26 cellular contexts compared by ENCODE assay signal in genomic region chr7:102221961-102222360, GRCh38.
DNase-seq lines count a peak whose midpoint lies in the region; ATAC-seq, FAIRE-seq and TF ChIP-seq lines count a peak whose summit lies in the region.
"Had no signal": no experiment of that assay in that cellular context is flagged by ENCODE, and none has a peak within 500 bp of the region (broad histone marks: within the 10 kb centered on the region; RNA-seq: fewer than 3 reads in every experiment).

No MANE protein-coding gene starts in this region.

- no peak overlapping the region for H3K4me3 Mint-ChIP-seq in chondrocyte (ENCODE audit: unreplicated experiment)
- no peak overlapping the region for H3K4me3 Mint-ChIP-seq in nephron
- no peak overlapping the region for H3K4me3 Mint-ChIP-seq in activated T-cell treated with anti-CD3 and anti-CD28 coated beads, Interleukin-2, amount 50 U/mL, for 4 hours

- CTCF ChIA-PET in HepG2 (lab: Yijun Ruan, JAX; ENCODE audit: low intra/inter-chr PET ratio, low total read pairs), result no interaction called here

- H2AFZ ChIP-seq in HepG2 (ENCODE audit: low read length), result no peak overlapping the region
- H2AFZ ChIP-seq: GM23248 had no signal

- H3K9ac ChIP-seq in HepG2 (ENCODE audit: insufficient read depth, low read depth, low read length), result no peak overlapping the region
- H3K9ac ChIP-seq: GM23248 had no signal

- WGBS in HepG2 (ENCODE audit: low lambda C conversion rate), result 97% methylated on average over 9 of the region's 9 CpGs
- 89% methylated on average over 6 of the region's 9 CpGs for WGBS in right lobe of liver (ENCODE audit: insufficient coverage, low coverage, low lambda C conversion rate, missing lambda C conversion rate)

- TF ChIP-seq EP300 in HepG2 (IDR thresholded peaks at IDR 0.05; ENCODE audit: low read depth in 2 of 2, low read length in 2 of 2), result no peak
- TF ChIP-seq EP300 in HepG2 (CRISPR knock-in tag; IDR thresholded peaks at IDR 0.05; ENCODE audit: borderline replicate concordance), result no peak

- H3K27me3 Mint-ChIP-seq in chondrocyte (ENCODE audit: low read depth) (no peaks in the 10 kb centered on the region), nephron (ENCODE audit: low read depth) (peaks cover 3% of the 10 kb centered on the region)
- no peaks in the 10 kb centered on the region for H3K27me3 Mint-ChIP-seq in activated T-cell treated with anti-CD3 and anti-CD28 coated beads, Interleukin-2, amount 50 U/mL, for 4 hours (ENCODE audit: low read depth)

- H4K20me1 ChIP-seq in HepG2 (ENCODE audit: insufficient read depth, low read length), result no peaks in the 10 kb centered on the region

- no peak overlapping the region for H3K27ac ChIP-seq in HepG2 (ENCODE audit: extremely low read length, insufficient read depth, low read length)
- no peak overlapping the region for H3K27ac ChIP-seq in right lobe of liver
- H3K27ac ChIP-seq: GM23248 had no signal

- peaks cover 4% of the 10 kb centered on the region for H3K36me3 Mint-ChIP-seq in chondrocyte (ENCODE audit: low read depth)
- H3K36me3 Mint-ChIP-seq in nephron (ENCODE audit: low read depth), result peaks cover 16% of the 10 kb centered on the region
- peaks cover 6% of the 10 kb centered on the region for H3K36me3 Mint-ChIP-seq in activated T-cell treated with anti-CD3 and anti-CD28 coated beads, Interleukin-2, amount 50 U/mL, for 4 hours (ENCODE audit: insufficient read depth)

- TF ChIP-seq CTCF in HepG2 (CRISPR knock-in tag; IDR thresholded peaks at IDR 0.05), result no peak
- no peak for TF ChIP-seq CTCF in right lobe of liver (IDR thresholded peaks at IDR 0.05)
- TF ChIP-seq CTCF in chondrocyte (IDR thresholded peaks at IDR 0.05), result no peak
- no peak for TF ChIP-seq CTCF in nephron (IDR thresholded peaks at IDR 0.05; ENCODE audit: unreplicated experiment in 3 of 3)

- FAIRE-seq in HepG2 (lab: Jason Lieb, UNC), result no peak
- FAIRE-seq: GM19239 had no signal

- H3K9me3 Mint-ChIP-seq in chondrocyte (ENCODE audit: low read depth) (no peaks in the 10 kb centered on the region), nephron (no peaks in the 10 kb centered on the region)
- H3K9me3 Mint-ChIP-seq in activated T-cell treated with anti-CD3 and anti-CD28 coated beads, Interleukin-2, amount 50 U/mL, for 4 hours, result no peaks in the 10 kb centered on the region
- H3K9me3 Mint-ChIP-seq: HFFc6 had no signal

- H3K27me3 ChIP-seq in HepG2 (ENCODE audit: control insufficient read depth in 1 of 2, insufficient read depth in 2 of 2, low read length in 2 of 2) (no peaks in the 10 kb centered on the region), right lobe of liver (no peaks in the 10 kb centered on the region)
- H3K27me3 ChIP-seq: SJSA1 had no signal

- H3K36me3 ChIP-seq in HepG2 (replicated peaks in 1 of 2; ENCODE audit: control insufficient read depth in 1 of 2, insufficient read depth in 2 of 2, low read length in 2 of 2), result peaks cover 4 to 10% of the 10 kb centered on the region in 2 experiments; a peak in 3 of 5 replicates
- no peaks in the 10 kb centered on the region for H3K36me3 ChIP-seq in right lobe of liver

- no peak for DNase-seq in HepG2 (ENCODE audit: low spot score)
- no peak for DNase-seq in right lobe of liver
- DNase-seq in chondrocyte (ENCODE audit: low spot score), result no peak
- no peak for DNase-seq in activated T-cell treated with anti-CD3 and anti-CD28 coated beads, Interleukin-2, amount 50 U/mL, for 4 hours
- no peak for DNase-seq in NCI-H345 (lab: John Stamatoyannopoulos, UW)
- DNase-seq in NCI-H1417 treated with DMSO at 0.1 percent for 48 hours (lab: John Stamatoyannopoulos, UW), result no peak
- DNase-seq: 8988T; ACHN; Calu3; DND-41; GM23248; H7; HFFc6; Kasumi-1; NCI-H1105 treated with DMSO at 0.1 percent for 48 hours; NCI-H2029; NCI-H446 treated with DMSO at 0.1 percent for 48 hours; NCI-H526; NCI-H82; NK-92 treated with Interleukin-12 subunit alpha and Interleukin-12 subunit beta, amount 100 ng/mL, for 24 hours; PC-3; Right ventricle myocardium superior had no signal

- H3K4me1 ChIP-seq in HepG2 (ENCODE audit: insufficient read depth, low read length) (no peaks in the 10 kb centered on the region), right lobe of liver (no peaks in the 10 kb centered on the region)

- H3K79me2 ChIP-seq in HepG2 (ENCODE audit: insufficient read depth, low read length), result no peaks in the 10 kb centered on the region

- no peak overlapping the region for H3K4me2 ChIP-seq in HepG2 (ENCODE audit: low read depth, low read length)

- TF ChIP-seq RAD21 in HepG2 (CRISPR knock-in tag; IDR thresholded peaks at IDR 0.05), result no peak

- H3K27ac Mint-ChIP-seq in chondrocyte (ENCODE audit: unreplicated experiment) (peak overlapping the region; percentile 80), nephron (peak overlapping the region in 2 of 3 experiments; percentile 85 to 86)

- ATAC-seq in HepG2 (no peak), right lobe of liver (no peak), GM21576 (IDR thresholded peaks at IDR 0.05; ENCODE audit: unreplicated experiment) (no peak)
- ATAC-seq in activated T-cell treated with anti-CD3 and anti-CD28 coated beads, Interleukin-2, amount 50 U/mL, for 4 hours, result no peak
- ATAC-seq: PC-3 had no signal

- in situ Hi-C loops in HepG2 (cut with HindIII; ENCODE audit: extremely low pct_ligation_motif_present, low pct_unique_long_range_greater_than_20kb), result no loop called here

- no peak overlapping the region for H3K4me3 ChIP-seq in HepG2 (replicated peaks in 1 of 3; ENCODE audit: insufficient read depth in 1 of 3, low read depth in 2 of 3, low read length in 3 of 3)
- H3K4me3 ChIP-seq in right lobe of liver, result no peak overlapping the region
- H3K4me3 ChIP-seq: GM23248, SJSA1 had no signal

- intact Hi-C loops in HepG2 (cut with micrococcal nuclease; ENCODE audit: unreplicated experiment) (no loop called here), right lobe of liver (cut with DNase I) (no loop called here)

- no TSS peak for BruUV-seq in HepG2 (replicated peaks; lab: Mats Ljungman, UMichigan)

- TF ChIP-seq POLR2A in HepG2 (IDR thresholded peaks at IDR 0.05; ENCODE audit: insufficient read depth in 1 of 2, low read depth in 2 of 2, low read length in 2 of 2) (no peak), right lobe of liver (IDR thresholded peaks at IDR 0.05) (no peak)

- H3K9me3 ChIP-seq in HepG2 (ENCODE audit: low read length) (no peaks in the 10 kb centered on the region), right lobe of liver (no peaks in the 10 kb centered on the region)
- H3K9me3 ChIP-seq: SJSA1 had no signal

- H3K4me1 Mint-ChIP-seq in chondrocyte (ENCODE audit: low read depth) (peaks cover 35% of the 10 kb centered on the region), nephron (peaks cover 18% of the 10 kb centered on the region)
- H3K4me1 Mint-ChIP-seq in activated T-cell treated with anti-CD3 and anti-CD28 coated beads, Interleukin-2, amount 50 U/mL, for 4 hours (ENCODE audit: low read depth), result no peaks in the 10 kb centered on the region

- POLR2A ChIA-PET in HepG2 (lab: Yijun Ruan, JAX), result no interaction called here

TF ChIP-seq in HepG2, 621 proteins besides CTCF, POLR2A, EP300 and RAD21:
- TF ChIP-seq PTBP1 (IDR thresholded peaks at IDR 0.05; ENCODE audit: low read depth, low read length, poor library complexity, severe bottlenecking) (no peak), ZNF121 (CRISPR knock-in tag; IDR thresholded peaks at IDR 0.05) (0 out of 2 replicates have a peak, but pooled peaks have one; percentile 20), CBX2 (IDR thresholded peaks at IDR 0.05; ENCODE audit: low read depth, low read length) (no peak), CBX2 (CRISPR knock-in tag; IDR thresholded peaks at IDR 0.05; ENCODE audit: low read depth) (no peak), HOXA9 (CRISPR knock-in tag; IDR thresholded peaks at IDR 0.05; ENCODE audit: borderline replicate concordance) (no peak)
